In genomic region chr18:9708057-9708881, GRCh38 we compare ENCODE assay signal across 8 cellular contexts. TPM values are rescaled to one million over a fixed set of nuclear protein-coding genes. Genes with fewer than 3 reads are reported as not detected.
DNase-seq lines count a peak whose midpoint lies in the region; ATAC-seq and TF ChIP-seq lines count a peak whose summit lies in the region.

RAB31 (plus strand) TSS chr18:9708301; CDS start chr18:9708406, 105 bp downstream.

- H3K27me3 ChIP-seq in HCT116 (ENCODE audit: insufficient read depth, low read length), result no peaks in the 10 kb centered on the region
- H3K27me3 ChIP-seq in PC-9 (ENCODE audit: insufficient read depth, low read depth), result no peaks in the 10 kb centered on the region
- H3K27me3 ChIP-seq in spleen (replicated peaks in 1 of 7), result peaks cover 0 to 37% (median 0%) of the 10 kb centered on the region in 7 donors

- POLR2A ChIA-PET in HCT116 (lab: Charles Lee) (interaction anchor here (1.3 kb wide), 1 partner anchor 11 kb away, joined by 3 read pairs; no protein-coding TSS in a partner anchor), PC-9 (lab: Charles Lee; ENCODE audit: unreplicated experiment) (no interaction called here)

- no peak for TF ChIP-seq RAD21 in HCT116 (IDR thresholded peaks at IDR 0.05; ENCODE audit: low read depth)

- H3K4me3 Mint-ChIP-seq in dendritic cell treated with granulocyte-macrophage colony-stimulating factor and Interleukin-4, amounts not matched to agents 40 ng/mL and 50 ng/mL, for 4 days, result peak within 1 kb of the TSS; percentile 96

- BruUV-seq in HCT116 (replicated peaks; lab: Mats Ljungman, UMichigan), result no TSS peak
- no TSS peak for BruUV-seq in PC-9 (replicated peaks; lab: Mats Ljungman, UMichigan)

- intact Hi-C loops in HCT116 (cut with micrococcal nuclease), result no loop called here
- intact Hi-C loops in PC-9 (cut with micrococcal nuclease; ENCODE audit: unreplicated experiment), result loop anchor here (5.0 kb wide), 1 partner anchor 244 kb away; no protein-coding TSS in a partner anchor
- intact Hi-C loops in dendritic cell treated with granulocyte-macrophage colony-stimulating factor and Interleukin-4, amounts not matched to agents 40 ng/mL and 50 ng/mL, for 4 days (cut with micrococcal nuclease), result loop anchor here (5.0 to 10.0 kb wide), 2 partner anchors 93 to 204 kb away; partner anchors contain the start of genes PPP4R1 and VAPA
- intact Hi-C loops in spleen (cut with DNase I; ENCODE audit: low total_unique reads), result no loop called here

- H3K79me2 ChIP-seq in HCT116 (ENCODE audit: insufficient read depth, low read length) (peaks cover 5% of the 10 kb centered on the region), PC-9 (ENCODE audit: low read depth) (peaks cover 48% of the 10 kb centered on the region)

- H3K9me3 Mint-ChIP-seq in dendritic cell treated with granulocyte-macrophage colony-stimulating factor and Interleukin-4, amounts not matched to agents 40 ng/mL and 50 ng/mL, for 4 days, result no peaks in the 10 kb centered on the region

- H3K9me2 ChIP-seq in HCT116 (ENCODE audit: insufficient read depth) (no peaks in the 10 kb centered on the region), PC-9 (ENCODE audit: insufficient read depth) (no peaks in the 10 kb centered on the region)

- H3K36me3 ChIP-seq in HCT116 (ENCODE audit: control insufficient read depth in 1 of 2, insufficient read depth in 2 of 2, low read length in 2 of 2), result no peaks in the 10 kb centered on the region
- H3K36me3 ChIP-seq in PC-9 (ENCODE audit: low read depth), result 0 out of 2 replicates have a peak, but pooled peaks cover 9% of the 10 kb centered on the region
- H3K36me3 ChIP-seq in spleen, result no peaks in the 10 kb centered on the region

- no peaks in the 10 kb centered on the region for H3K9me3 ChIP-seq in HCT116 (ENCODE audit: control insufficient read depth in 1 of 2, insufficient read depth in 1 of 2, low read depth in 1 of 2, low read length in 2 of 2)
- H3K9me3 ChIP-seq in PC-9 (ENCODE audit: insufficient read depth, low read depth), result no peaks in the 10 kb centered on the region
- no peaks in the 10 kb centered on the region for H3K9me3 ChIP-seq in spleen

- CTCF ChIA-PET in HCT116 (lab: Charles Lee) (interaction anchor here (1.0 kb wide), 1 partner anchor 10 kb away, joined by 4 read pairs; no protein-coding TSS in a partner anchor), PC-9 (lab: Charles Lee) (no interaction called here)

- H4K20me1 ChIP-seq in HCT116 (ENCODE audit: insufficient read depth), result no peaks in the 10 kb centered on the region
- H4K20me1 ChIP-seq in PC-9 (ENCODE audit: insufficient read depth), result no peaks in the 10 kb centered on the region

- DNase-seq in activated CD4-positive, alpha-beta T cell treated with anti-CD3 and anti-CD28 coated beads for 48 hours, result peak; percentile 17
- no peak for DNase-seq in activated CD4-positive, alpha-beta T cell treated with anti-CD3 and anti-CD28 coated beads for 4 hours
- no peak for DNase-seq in HCT116 (ENCODE audit: low read depth, low spot score)
- DNase-seq in PC-9, result peak in 1 of 2 experiments; percentile 76
- peak; percentile 79 for DNase-seq in kidney tubule cell (ENCODE audit: low spot score)
- DNase-seq in spleen, result peak; percentile 93
- DNase-seq in SK-N-DZ (ENCODE audit: low spot score), result no peak

- H2AFZ ChIP-seq in HCT116 (ENCODE audit: low read depth, low read length, poor library complexity, severe bottlenecking) (peak within 1 kb of the TSS; percentile 59), PC-9 (peak within 1 kb of the TSS; percentile 82)

- WGBS in spleen, 5 donors, result 0 to 2% (median 1%) methylated on average over 34 to 117 of the region's 117 CpGs

- H3K4me2 ChIP-seq in HCT116 (ENCODE audit: low read length), result peak within 1 kb of the TSS; percentile 92
- peak within 1 kb of the TSS; percentile 98 for H3K4me2 ChIP-seq in PC-9

- H3K36me3 Mint-ChIP-seq in dendritic cell treated with granulocyte-macrophage colony-stimulating factor and Interleukin-4, amounts not matched to agents 40 ng/mL and 50 ng/mL, for 4 days (ENCODE audit: low read depth), result peaks cover 48% of the 10 kb centered on the region

- peak within 1 kb of the TSS; percentile 85 for H3K27ac Mint-ChIP-seq in dendritic cell treated with granulocyte-macrophage colony-stimulating factor and Interleukin-4, amounts not matched to agents 40 ng/mL and 50 ng/mL, for 4 days

- peak within 1 kb of the TSS; percentile 63; the same call in 1 of the 2 replicates for H3K27ac ChIP-seq in HCT116 (ENCODE audit: low read depth, low read length)
- peak within 1 kb of the TSS; percentile 2; the same call in 1 of the 2 replicates for H3K27ac ChIP-seq in PC-9
- H3K27ac ChIP-seq in spleen, result peak within 1 kb of the TSS; percentile 78 to 97 (median 91)

- H3K4me3 ChIP-seq in HCT116 (replicated peaks in 1 of 2; ENCODE audit: low read depth in 1 of 2, low read length in 2 of 2), result peak within 1 kb of the TSS; percentile 67 to 77
- peak within 1 kb of the TSS; percentile 83 for H3K4me3 ChIP-seq in PC-9
- H3K4me3 ChIP-seq in spleen, result peak within 1 kb of the TSS; percentile 58 to 75 (median 66)

- peak; percentile 94 for ATAC-seq in HCT116

- H3K4me1 Mint-ChIP-seq in dendritic cell treated with granulocyte-macrophage colony-stimulating factor and Interleukin-4, amounts not matched to agents 40 ng/mL and 50 ng/mL, for 4 days (ENCODE audit: low read depth), result peaks cover 72% of the 10 kb centered on the region

- TF ChIP-seq CTCF in HCT116 (IDR thresholded peaks at IDR 0.05 in 2 of 3, conservative IDR thresholded peaks at IDR 0.05 in 1 of 3; ENCODE audit: borderline replicate concordance in 1 of 3, insufficient read depth in 1 of 3, low read depth in 2 of 3, low read length in 2 of 3) (no peak), PC-9 (conservative IDR thresholded peaks at IDR 0.05) (no peak), spleen (IDR thresholded peaks at IDR 0.05 in 8 of 11, conservative IDR thresholded peaks at IDR 0.05 in 3 of 11) (no peak)

- H3F3A ChIP-seq in PC-9 (ENCODE audit: insufficient read depth, low read depth), result peaks cover 15% of the 10 kb centered on the region; the same call in 1 of the 2 replicates

- TF ChIP-seq POLR2A in HCT116 (IDR thresholded peaks at IDR 0.05; ENCODE audit: borderline replicate concordance, extremely low read depth, insufficient read depth, insufficient read length), result peak; percentile 50
- peak in 2 of 3 donors; percentile 20 to 24 for TF ChIP-seq POLR2A in spleen (IDR thresholded peaks at IDR 0.05)

- H3K4me1 ChIP-seq in HCT116 (ENCODE audit: control insufficient read depth in 1 of 2, insufficient read depth in 2 of 2, low read length in 2 of 2) (peaks cover 27 to 56% of the 10 kb centered on the region in 2 experiments), PC-9 (replicated peaks; ENCODE audit: insufficient read depth) (peaks cover 43% of the 10 kb centered on the region), spleen (peaks cover 14 to 87% (median 51%) of the 10 kb centered on the region in 6 donors)

- H3K9ac ChIP-seq in HCT116 (ENCODE audit: low read length), result peak within 1 kb of the TSS; percentile 84

- no peaks in the 10 kb centered on the region for H3K27me3 Mint-ChIP-seq in dendritic cell treated with granulocyte-macrophage colony-stimulating factor and Interleukin-4, amounts not matched to agents 40 ng/mL and 50 ng/mL, for 4 days

- RAD21 ChIA-PET in HCT116 (lab: Charles Lee; ENCODE audit: low non-redundant PET in 1 of 2, low total read pairs in 2 of 2, uncharacterized antibody in 2 of 2, unreplicated experiment in 2 of 2), result no interaction called here

TF ChIP-seq in HCT116, 20 proteins besides CTCF, POLR2A, EP300 and RAD21 (continues in another document):
- TF ChIP-seq EGR1 (IDR thresholded peaks at IDR 0.05; ENCODE audit: low read depth), result 0 out of 2 replicates have a peak, but pooled peaks have one; percentile 8
- peak; percentile 68 for TF ChIP-seq POLR2AphosphoS5 (IDR thresholded peaks at IDR 0.05; ENCODE audit: low read depth, low read length)
- TF ChIP-seq JUND (IDR thresholded peaks at IDR 0.05), result no peak
- peak; percentile 37; the same call in 1 of the 2 replicates for TF ChIP-seq ZFX (IDR thresholded peaks at IDR 0.05)
- TF ChIP-seq EZH2phosphoT487 (IDR thresholded peaks at IDR 0.05; ENCODE audit: borderline replicate concordance), result no peak
- no peak for TF ChIP-seq TCF7L2 (IDR thresholded peaks at IDR 0.05; ENCODE audit: borderline replicate concordance, extremely low read depth, insufficient read depth, insufficient read length)
- TF ChIP-seq SIN3A (IDR thresholded peaks at IDR 0.05; ENCODE audit: low read depth), result no peak
- TF ChIP-seq REST (IDR thresholded peaks at IDR 0.05; ENCODE audit: low read depth), result no peak
- no peak for TF ChIP-seq SRF (IDR thresholded peaks at IDR 0.05; ENCODE audit: low read depth)
- TF ChIP-seq CEBPB (IDR thresholded peaks at IDR 0.05; ENCODE audit: low read depth), result no peak

RNA-seq across cellular contexts. Expression of gene RAB31, which starts in this region (rescaled TPM):
- total RNA-seq in HCT116 (2021; ENCODE audit: unreplicated experiment) (46.9 TPM), PC-9 (2021) (48.6 and 51.0 TPM in 2 replicates), spleen (100 to 1,000 TPM in 1 of 7 donors, 10 to 100 TPM in 6; 51.7 to 112 (median 83.1) TPM)
- 17.8 and 18.6 TPM in 2 replicates for polyA plus RNA-seq in HCT116 (2012)
- polyA plus RNA-seq in spleen, result 10 to 100 TPM; 12.3 to 22.9 (median 15.6) TPM
- polyA plus RNA-seq in SK-N-DZ (2014; cell fraction: cytosol; rRNA removed), result 0.22 and 0.51 TPM in 2 replicates
- polyA plus RNA-seq in SK-N-DZ (2014; cell fraction: nucleus; rRNA removed), result 2.2 TPM in 1 of 2 replicates, not detected in the other

Comparison
In these comparisons a context has a peak if more than half of its experiments do, and no peak if none do; other contexts are left out.
1. DNase-seq: peak in activated CD4-positive, alpha-beta T cell treated with anti-CD3 and anti-CD28 coated beads for 48 hours (single experiment), kidney tubule cell (single experiment) and spleen (single experiment); none in activated CD4-positive, alpha-beta T cell treated with anti-CD3 and anti-CD28 coated beads for 4 hours (0 of 2), HCT116 (single experiment) and SK-N-DZ (single experiment).
2. H3K27ac ChIP-seq: peak in every context shown above with its lines; median percentile 91 in spleen; 63 in HCT116; 2 in PC-9.
3. intact Hi-C loops: an anchor here in PC-9 (5.0 kb wide) and dendritic cell treated with granulocyte-macrophage colony-stimulating factor and Interleukin-4, amounts not matched to agents 40 ng/mL and 50 ng/mL, for 4 days (5.0 to 10.0 kb wide); none called in HCT116 and spleen.
4. Peak in every context shown above with its lines, with median percentiles within 50 percentile points of each other: H3K4me3 ChIP-seq.